Comparison of ENCODE assay signal across 22 cellular contexts in the genomic region with DNA sequence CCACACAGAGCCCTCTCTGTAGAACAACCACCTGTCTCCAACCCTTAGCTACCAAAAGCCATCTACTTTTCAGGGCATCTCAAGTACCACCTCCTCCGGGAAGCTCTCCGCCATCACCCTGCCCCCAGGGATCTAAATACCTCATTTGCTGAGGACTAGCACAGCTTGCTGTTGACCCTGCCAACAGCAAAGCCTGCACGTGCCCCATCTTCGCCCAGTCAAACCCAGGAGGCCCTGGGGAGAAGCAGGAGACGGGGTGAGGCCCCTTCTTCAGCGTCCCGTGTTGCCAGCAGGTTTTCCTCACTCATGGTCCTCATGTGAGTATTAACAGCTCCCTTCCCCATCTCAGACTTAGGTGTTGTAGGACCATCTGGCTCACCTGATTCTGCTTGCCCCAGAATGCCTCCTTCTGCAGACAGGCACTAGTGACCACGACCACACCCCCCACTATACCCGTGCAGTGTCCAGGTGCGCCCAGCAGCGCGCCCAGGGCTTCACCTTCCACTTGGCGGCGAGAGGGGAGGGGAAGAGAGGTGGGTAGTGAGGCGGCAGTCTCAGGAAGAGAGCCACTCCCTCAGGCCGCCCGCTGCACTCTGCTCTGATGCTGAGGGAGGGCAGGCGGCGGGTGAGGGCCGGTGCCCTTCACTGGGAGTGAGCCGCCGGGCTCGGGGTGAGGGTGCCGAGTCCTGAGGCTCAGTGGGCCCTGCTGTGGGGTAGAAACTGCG. TPM values are rescaled to one million over a fixed set of nuclear protein-coding genes. Genes with fewer than 3 reads are reported as not detected.
DNase-seq lines count a peak whose midpoint lies in the region; ATAC-seq, FAIRE-seq and TF ChIP-seq lines count a peak whose summit lies in the region.
"Had no signal": no experiment of that assay in that cellular context is flagged by ENCODE, and none has a peak within 500 bp of the region (broad histone marks: within the 10 kb centered on the region; RNA-seq: fewer than 3 reads in every experiment).

No MANE protein-coding gene starts in this region.

- WGBS in K562 (ENCODE audit: insufficient coverage, low coverage, missing lambda C conversion rate): under 1% methylated on average over 25 of the region's 25 CpGs

- no peak overlapping the region for H2AFZ ChIP-seq in K562 (ENCODE audit: low read depth, low read length)
- H2AFZ ChIP-seq: hepatocyte had no signal

- no peaks in the 10 kb centered on the region for H3K9me3 Mint-ChIP-seq in neural crest cell
- H3K9me3 Mint-ChIP-seq: T-helper 1 cell treated with Interleukin-12 subunit alpha and Interleukin-12 subunit beta and Interleukin-4 antibody, amounts not matched to agents 30 μg/mL and 1 μg/mL, for 36 hours had no signal

- H4K20me1 ChIP-seq in BLaER1 treated with 17β-estradiol and CSF1 and Interleukin-3, amounts not matched to agents 10 nM and 100 nM: peaks cover 65 to 99% (median 92%) of the 10 kb centered on the region in 11 experiments; a peak in 21 of 22 replicates
- peaks cover 40% of the 10 kb centered on the region for H4K20me1 ChIP-seq in K562 (replicated peaks; ENCODE audit: control insufficient read depth, insufficient read depth, low read length)

- H3K4me3 Mint-ChIP-seq in neural crest cell: no peak overlapping the region
- H3K4me3 Mint-ChIP-seq: activated CD8-positive, alpha-beta T cell treated with anti-CD3 and anti-CD28 coated beads, Interleukin-2, amount 10 ng/mL, durations not matched to agents 7 days and 5 days; T-helper 1 cell treated with Interleukin-12 subunit alpha and Interleukin-12 subunit beta and Interleukin-4 antibody, amounts not matched to agents 30 μg/mL and 1 μg/mL, for 36 hours had no signal

- BruUV-seq in K562 (replicated peaks; lab: Mats Ljungman, UMichigan): no TSS peak

- in situ Hi-C loops in K562 (cut with MboI): no loop called here

- peak overlapping the region; percentile 59 to 94 (median 82); a peak in 19 of 22 replicates for H3K4me2 ChIP-seq in BLaER1 treated with 17β-estradiol and CSF1 and Interleukin-3, amounts not matched to agents 10 nM and 100 nM
- H3K4me2 ChIP-seq in K562 (ENCODE audit: insufficient read depth, low read length): no peak overlapping the region
- H3K4me2 ChIP-seq: hepatocyte had no signal

- ATAC-seq in K562: no peak
- ATAC-seq in GM18498 (IDR thresholded peaks at IDR 0.05; ENCODE audit: unreplicated experiment): no peak
- ATAC-seq: activated CD8-positive, alpha-beta T cell treated with anti-CD3 and anti-CD28 coated beads, Interleukin-2, amount 10 ng/mL, durations not matched to agents 7 days and 5 days had no signal

- POLR2A ChIA-PET in K562 (lab: Yijun Ruan, JAX): interaction anchor here (0.8 kb wide), 1 partner anchor 71 kb away, joined by 4 read pairs; no protein-coding TSS in a partner anchor

- intact Hi-C loops in K562 (cut with micrococcal nuclease): no loop called here

- H3K27me3 Mint-ChIP-seq in neural crest cell (ENCODE audit: low read depth): no peaks in the 10 kb centered on the region

- peak overlapping the region in 3 of 11 experiments; percentile 29 to 59 (median 58); a peak in 1 of 22 replicates for H3K9ac ChIP-seq in BLaER1 treated with 17β-estradiol and CSF1 and Interleukin-3, amounts not matched to agents 10 nM and 100 nM
- no peak overlapping the region for H3K9ac ChIP-seq in K562 (ENCODE audit: insufficient read depth in 1 of 2, low read depth in 2 of 2, low read length in 2 of 2)

- DNase-seq in H7 (peak; percentile 62), K562 (ENCODE audit: extremely low read depth in 1 of 4, low spot score in 3 of 4) (no peak), neural crest cell (ENCODE audit: low read depth, low spot score) (no peak), NCI-H187 treated with DMSO at 0.1 percent for 48 hours (lab: John Stamatoyannopoulos, UW) (no peak), DMS153 treated with DMSO at 0.1 percent for 48 hours (lab: John Stamatoyannopoulos, UW; ENCODE audit: unreplicated experiment) (no peak), SK-N-DZ (ENCODE audit: low spot score) (no peak)
- DNase-seq: activated CD4-positive, CD25-positive, alpha-beta regulatory T cell; activated CD8-positive, alpha-beta T cell treated with anti-CD3 and anti-CD28 coated beads, Interleukin-2, amount 10 ng/mL, durations not matched to agents 7 days and 5 days; activated T-cell treated with anti-CD3 and anti-CD28 coated beads, Interleukin-2, amount 50 U/mL, for 48 hours; effector CD4-positive, alpha-beta T cell; GDM1; MV-4-11; small intestine had no signal

- peaks cover 41% of the 10 kb centered on the region for H3K4me1 Mint-ChIP-seq in neural crest cell

- CTCF ChIA-PET in K562 (lab: Yijun Ruan, JAX; ENCODE audit: low intra/inter-chr PET ratio): no interaction called here

- H3K79me2 ChIP-seq in K562 (ENCODE audit: control insufficient read depth, insufficient read depth, low read length): no peaks in the 10 kb centered on the region

- H3K9me1 ChIP-seq in K562 (ENCODE audit: control insufficient read depth, insufficient read depth, low read length): no peaks in the 10 kb centered on the region

- TF ChIP-seq RAD21 in K562 (CRISPR knock-in tag; conservative IDR thresholded peaks at IDR 0.05 in 1 of 2, IDR thresholded peaks at IDR 0.05 in 1 of 2): no peak

- no peaks in the 10 kb centered on the region for H3K9me3 ChIP-seq in BLaER1 treated with 17β-estradiol and CSF1 and Interleukin-3, amounts not matched to agents 10 nM and 100 nM (replicated peaks in 1 of 11)
- H3K9me3 ChIP-seq in K562 (replicated peaks; ENCODE audit: control insufficient read depth, insufficient read depth, low read depth, low read length): no peaks in the 10 kb centered on the region
- H3K9me3 ChIP-seq: ovary, thoracic aorta had no signal

- H3K27ac ChIP-seq in BLaER1 treated with 17β-estradiol and CSF1 and Interleukin-3, amounts not matched to agents 10 nM and 100 nM: no peak overlapping the region; a peak in 1 of 22 replicates
- no peak overlapping the region for H3K27ac ChIP-seq in K562 (ENCODE audit: extremely low read depth, low read depth, low read length)
- H3K27ac ChIP-seq: cardiac muscle cell, hepatocyte, ovary, thoracic aorta had no signal

- H3K27ac Mint-ChIP-seq in neural crest cell (ENCODE audit: unreplicated experiment): peak overlapping the region; percentile 71
- H3K27ac Mint-ChIP-seq: activated CD8-positive, alpha-beta T cell treated with anti-CD3 and anti-CD28 coated beads, Interleukin-2, amount 10 ng/mL, durations not matched to agents 7 days and 5 days; T-helper 1 cell treated with Interleukin-12 subunit alpha and Interleukin-12 subunit beta and Interleukin-4 antibody, amounts not matched to agents 30 μg/mL and 1 μg/mL, for 36 hours had no signal

- no peaks in the 10 kb centered on the region; a peak in 1 of 22 replicates for H3K36me3 ChIP-seq in BLaER1 treated with 17β-estradiol and CSF1 and Interleukin-3, amounts not matched to agents 10 nM and 100 nM
- no peaks in the 10 kb centered on the region for H3K36me3 ChIP-seq in H7 (replicated peaks; ENCODE audit: control insufficient read depth, insufficient read depth, low read length)
- H3K36me3 ChIP-seq in K562 (ENCODE audit: control insufficient read depth, insufficient read depth, low read length): no peaks in the 10 kb centered on the region
- H3K36me3 ChIP-seq: cardiac muscle cell, ovary, thoracic aorta had no signal

- no peak overlapping the region for H3K4me3 ChIP-seq in BLaER1 treated with 17β-estradiol and CSF1 and Interleukin-3, amounts not matched to agents 10 nM and 100 nM
- H3K4me3 ChIP-seq in H7 (ENCODE audit: insufficient read depth, low read depth, low read length) (no peak overlapping the region), K562 (no peak overlapping the region)
- H3K4me3 ChIP-seq: cardiac muscle cell, hepatocyte, ovary, thoracic aorta had no signal

- TF ChIP-seq POLR2A in K562 (conservative IDR thresholded peaks at IDR 0.05): no peak

- no peaks in the 10 kb centered on the region for H3K36me3 Mint-ChIP-seq in neural crest cell (ENCODE audit: low read depth)

- no peaks in the 10 kb centered on the region for H3K27me3 ChIP-seq in BLaER1 treated with 17β-estradiol and CSF1 and Interleukin-3, amounts not matched to agents 10 nM and 100 nM
- H3K27me3 ChIP-seq in H7 (ENCODE audit: control insufficient read depth, insufficient read depth, low read length) (no peaks in the 10 kb centered on the region), K562 (ENCODE audit: control insufficient read depth in 2 of 2, insufficient read depth in 2 of 2, low read length in 2 of 2) (peaks cover 19 to 79% of the 10 kb centered on the region in 2 experiments; a peak in 4 of 5 replicates)
- H3K27me3 ChIP-seq: cardiac muscle cell, hepatocyte, ovary had no signal

- TF ChIP-seq CTCF in K562 (IDR thresholded peaks at IDR 0.05 in 2 of 3, conservative IDR thresholded peaks at IDR 0.05 in 1 of 3; ENCODE audit: insufficient read depth in 2 of 3, low read depth in 1 of 3, low read length in 3 of 3): no peak
- TF ChIP-seq CTCF in neural crest cell (conservative IDR thresholded peaks at IDR 0.05): no peak

- no peak for FAIRE-seq in K562 (lab: Jason Lieb, UNC)
- FAIRE-seq: D721Med, GM12891, small intestine had no signal

- peaks cover 32 to 75% (median 64%) of the 10 kb centered on the region in 10 experiments for H3K4me1 ChIP-seq in BLaER1 treated with 17β-estradiol and CSF1 and Interleukin-3, amounts not matched to agents 10 nM and 100 nM
- H3K4me1 ChIP-seq in K562 (replicated peaks in 1 of 2; ENCODE audit: control insufficient read depth in 2 of 2, insufficient read depth in 2 of 2, low read length in 2 of 2): peaks cover 0 to 12% of the 10 kb centered on the region in 2 experiments; a peak in 2 of 5 replicates

- TF ChIP-seq EP300 in K562 (IDR thresholded peaks at IDR 0.05; ENCODE audit: low read length): no peak

RNA-seq across cellular contexts. Expression of a gene that starts 11.1 kb away (rescaled TPM):
- total RNA-seq in H7 (2014; rRNA removed; shearing (Covaris generic)): 17.7 and 26.9 TPM in 2 replicates
- 4.0 and 7.9 TPM in 2 replicates for total RNA-seq in K562 (2011; cell fraction: chromatin; rRNA removed; ENCODE audit: low replicate concordance)
- total RNA-seq in K562 (2011; cell fraction: nucleolus; rRNA removed): 2.4 and 2.5 TPM in 2 replicates
- total RNA-seq in K562 (2011; cell fraction: nucleoplasm; rRNA removed): 1.8 and 4.4 TPM in 2 replicates
- 1.0 and 1.5 TPM in 2 replicates for total RNA-seq in K562 (2014; rRNA removed)
- total RNA-seq in K562 (2014; rRNA removed; fragmentation: Illumina TruSeq; extraction: Trizol): 0.76 and 1.3 TPM in 2 replicates
- total RNA-seq in K562 (2015; rRNA removed; fragmentation: Illumina TruSeq; extraction: Trizol): 0.91 and 0.94 TPM in 2 replicates
- total RNA-seq in K562 (2021): 2.7 and 3.0 TPM in 2 replicates
- polyA plus RNA-seq in K562 (2011; rRNA removed): 0.79 and 1.0 TPM in 2 replicates
- polyA plus RNA-seq in K562 (2011; cell fraction: cytosol; rRNA removed): 0.77 and 1.4 TPM in 2 replicates
- 1.4 and 2.5 TPM in 2 replicates for polyA plus RNA-seq in K562 (2011; cell fraction: nucleus; rRNA removed)
- 0.75 and 1.2 TPM in 2 replicates for polyA plus RNA-seq in K562 (2012)
- 1.5 and 1.7 TPM in 2 replicates for polyA plus RNA-seq in K562 (2014; fragmentation: Illumina TruSeq; extraction: Trizol)
- under 1 TPM in 1 of 2 experiments, not detected in 1; 0.01 TPM for polyA plus RNA-seq in K562 (2014; fragmentation: Nextera tagmentation; extraction: Ambion mirVana)
- polyA plus RNA-seq in K562 (2014; rRNA removed): 1.2 and 1.5 TPM in 2 replicates
- polyA minus RNA-seq in K562 (2011; rRNA and poly(A)+ RNA removed): 1.5 and 1.9 TPM in 2 replicates
- 1.8 and 2.1 TPM in 2 replicates for polyA minus RNA-seq in K562 (2011; cell fraction: cytosol; rRNA and poly(A)+ RNA removed)
- polyA minus RNA-seq in K562 (2011; cell fraction: nucleus; rRNA and poly(A)+ RNA removed): 1.4 and 1.9 TPM in 2 replicates
- total RNA-seq in neural crest cell: 40.6 and 47.0 TPM in 2 replicates
- polyA plus RNA-seq in SK-N-DZ (2014; cell fraction: cytosol; rRNA removed): 17.8 and 20.2 TPM in 2 replicates
- 36.3 and 41.4 TPM in 2 replicates for polyA plus RNA-seq in SK-N-DZ (2014; cell fraction: nucleus; rRNA removed)

RNA-seq across cellular contexts. Expression of a gene that starts 44.3 kb away (rescaled TPM):
- total RNA-seq in H7 (2014; rRNA removed; shearing (Covaris generic)): 16.2 and 25.7 TPM in 2 replicates
- 5.2 and 12.0 TPM in 2 replicates for total RNA-seq in K562 (2011; cell fraction: chromatin; rRNA removed; ENCODE audit: low replicate concordance)
- 5.4 and 7.3 TPM in 2 replicates for total RNA-seq in K562 (2011; cell fraction: nucleolus; rRNA removed)
- total RNA-seq in K562 (2011; cell fraction: nucleoplasm; rRNA removed): 7.1 and 8.9 TPM in 2 replicates
- 7.5 and 10.3 TPM in 2 replicates for total RNA-seq in K562 (2014; rRNA removed)
- 4.8 and 4.9 TPM in 2 replicates for total RNA-seq in K562 (2014; rRNA removed; fragmentation: Illumina TruSeq; extraction: Trizol)
- 3.1 and 3.4 TPM in 2 replicates for total RNA-seq in K562 (2015; rRNA removed; fragmentation: Illumina TruSeq; extraction: Trizol)
- total RNA-seq in K562 (2021): 8.7 and 9.2 TPM in 2 replicates
- 4.1 and 5.9 TPM in 2 replicates for polyA plus RNA-seq in K562 (2011; rRNA removed)
- polyA plus RNA-seq in K562 (2011; cell fraction: cytosol; rRNA removed): 4.6 and 5.2 TPM in 2 replicates
- 4.3 and 6.5 TPM in 2 replicates for polyA plus RNA-seq in K562 (2011; cell fraction: nucleus; rRNA removed)
- 5.6 and 8.1 TPM in 2 replicates for polyA plus RNA-seq in K562 (2012)
- 7.9 and 8.6 TPM in 2 replicates for polyA plus RNA-seq in K562 (2014; fragmentation: Illumina TruSeq; extraction: Trizol)
- 1 to 10 TPM; 1.1 to 1.7 TPM for polyA plus RNA-seq in K562 (2014; fragmentation: Nextera tagmentation; extraction: Ambion mirVana)
- polyA plus RNA-seq in K562 (2014; rRNA removed): 6.4 and 10.3 TPM in 2 replicates
- polyA minus RNA-seq in K562 (2011; rRNA and poly(A)+ RNA removed): 2.5 and 3.2 TPM in 2 replicates
- 4.4 and 7.0 TPM in 2 replicates for polyA minus RNA-seq in K562 (2011; cell fraction: cytosol; rRNA and poly(A)+ RNA removed)
- polyA minus RNA-seq in K562 (2011; cell fraction: nucleus; rRNA and poly(A)+ RNA removed): 4.0 and 4.4 TPM in 2 replicates
- total RNA-seq in neural crest cell: 25.9 and 30.7 TPM in 2 replicates
- polyA plus RNA-seq in SK-N-DZ (2014; cell fraction: cytosol; rRNA removed): 14.3 and 16.5 TPM in 2 replicates
- 8.1 and 14.4 TPM in 2 replicates for polyA plus RNA-seq in SK-N-DZ (2014; cell fraction: nucleus; rRNA removed)
